In genomic region chrX:41258281-41258680, GRCh38 we compare ENCODE assay signal across 15 cellular contexts.
A peak's percentile ranks its signal among the peaks of the same experiment; 100 is the strongest.
DNase-seq lines count a peak whose midpoint lies in the region; ATAC-seq and TF ChIP-seq lines count a peak whose summit lies in the region.
"Had no signal": no experiment of that assay in that cellular context is flagged by ENCODE, and none has a peak within 500 bp of the region (broad histone marks: within the 10 kb centered on the region; RNA-seq: fewer than 3 reads in every experiment).

No MANE protein-coding gene starts in this region.

- H3K27ac ChIP-seq in upper lobe of right lung, result no peak overlapping the region
- H3K27ac ChIP-seq: BLaER1 treated with 17β-estradiol and CSF1 and Interleukin-3, amounts not matched to agents 10 nM and 100 nM; HL-60 had no signal

- H3K27ac Mint-ChIP-seq in activated CD8-positive, alpha-beta T cell treated with anti-CD3 and anti-CD28 coated beads for 36 hours, result no peak overlapping the region
- no peak overlapping the region for H3K27ac Mint-ChIP-seq in activated CD8-positive, alpha-beta T cell treated with anti-CD3 and anti-CD28 coated beads, Interleukin-2, amount 10 ng/mL, durations not matched to agents 7 days and 5 days

- peak; percentile 44 for DNase-seq in activated CD8-positive, alpha-beta T cell treated with anti-CD3 and anti-CD28 coated beads for 36 hours
- no peak for DNase-seq in activated CD8-positive, alpha-beta T cell treated with anti-CD3 and anti-CD28 coated beads, Interleukin-2, amount 10 ng/mL, durations not matched to agents 7 days and 5 days
- DNase-seq in iPS-NIHi7 (ENCODE audit: extremely low spot score), result peak; percentile 29
- DNase-seq in upper lobe of right lung, result no peak
- no peak for DNase-seq in activated CD8-positive, alpha-beta memory T cell treated with anti-CD3 and anti-CD28 coated beads, Interleukin-2, amount 50 U/mL, for 4 hours
- DNase-seq: 8988T; AML-193; CD4-positive, CD25-positive, alpha-beta regulatory T cell; DMS53 had no signal

- ATAC-seq in activated CD8-positive, alpha-beta T cell treated with anti-CD3 and anti-CD28 coated beads for 36 hours, result no peak
- no peak for ATAC-seq in activated CD8-positive, alpha-beta T cell treated with anti-CD3 and anti-CD28 coated beads, Interleukin-2, amount 10 ng/mL, durations not matched to agents 7 days and 5 days
- no peak for ATAC-seq in upper lobe of right lung
- no peak for ATAC-seq in HG02885 (IDR thresholded peaks at IDR 0.05; ENCODE audit: poor library complexity, unreplicated experiment)
- ATAC-seq: K562 had no signal

- H3K27me3 ChIP-seq in upper lobe of right lung, result no peaks in the 10 kb centered on the region

- no peaks in the 10 kb centered on the region for H3K36me3 Mint-ChIP-seq in activated CD8-positive, alpha-beta T cell treated with anti-CD3 and anti-CD28 coated beads for 36 hours (ENCODE audit: low read depth)
- H3K36me3 Mint-ChIP-seq in activated CD8-positive, alpha-beta T cell treated with anti-CD3 and anti-CD28 coated beads, Interleukin-2, amount 10 ng/mL, durations not matched to agents 7 days and 5 days (ENCODE audit: low read depth), result no peaks in the 10 kb centered on the region
- H3K36me3 Mint-ChIP-seq: CD4-positive, CD25-positive, alpha-beta regulatory T cell had no signal

- POLR2A ChIA-PET in activated CD8-positive, alpha-beta T cell treated with anti-CD3 and anti-CD28 coated beads for 36 hours (lab: Charles Lee), result no interaction called here
- POLR2A ChIA-PET in activated CD8-positive, alpha-beta T cell treated with anti-CD3 and anti-CD28 coated beads, Interleukin-2, amount 10 ng/mL, durations not matched to agents 7 days and 5 days (lab: Charles Lee), result no interaction called here

- no peaks in the 10 kb centered on the region for H3K9me3 Mint-ChIP-seq in activated CD8-positive, alpha-beta T cell treated with anti-CD3 and anti-CD28 coated beads for 36 hours
- no peaks in the 10 kb centered on the region for H3K9me3 Mint-ChIP-seq in activated CD8-positive, alpha-beta T cell treated with anti-CD3 and anti-CD28 coated beads, Interleukin-2, amount 10 ng/mL, durations not matched to agents 7 days and 5 days (ENCODE audit: insufficient read depth)

- peak; percentile 5; the same call in 1 of the 2 replicates for TF ChIP-seq RAD21 in Ishikawa (IDR thresholded peaks at IDR 0.05; ENCODE audit: low read depth)

- peaks cover 3% of the 10 kb centered on the region for H3K27me3 Mint-ChIP-seq in activated CD8-positive, alpha-beta T cell treated with anti-CD3 and anti-CD28 coated beads for 36 hours
- H3K27me3 Mint-ChIP-seq in activated CD8-positive, alpha-beta T cell treated with anti-CD3 and anti-CD28 coated beads, Interleukin-2, amount 10 ng/mL, durations not matched to agents 7 days and 5 days (ENCODE audit: low read depth), result no peaks in the 10 kb centered on the region

- TF ChIP-seq CTCF in activated CD8-positive, alpha-beta T cell treated with anti-CD3 and anti-CD28 coated beads for 36 hours (IDR thresholded peaks at IDR 0.05), result peak; percentile 21
- no peak for TF ChIP-seq CTCF in upper lobe of right lung (IDR thresholded peaks at IDR 0.05)

- H3K36me3 ChIP-seq in upper lobe of right lung, result no peaks in the 10 kb centered on the region
- H3K36me3 ChIP-seq: BLaER1 treated with 17β-estradiol and CSF1 and Interleukin-3, amounts not matched to agents 10 nM and 100 nM; HAP-1 had no signal

- peaks cover 3% of the 10 kb centered on the region for H3K4me1 Mint-ChIP-seq in activated CD8-positive, alpha-beta T cell treated with anti-CD3 and anti-CD28 coated beads for 36 hours (ENCODE audit: low read depth)
- H3K4me1 Mint-ChIP-seq in activated CD8-positive, alpha-beta T cell treated with anti-CD3 and anti-CD28 coated beads, Interleukin-2, amount 10 ng/mL, durations not matched to agents 7 days and 5 days (ENCODE audit: low read depth), result peaks cover 9% of the 10 kb centered on the region

- H3K9me3 ChIP-seq in upper lobe of right lung, result no peaks in the 10 kb centered on the region
- H3K9me3 ChIP-seq: HAP-1 had no signal

- intact Hi-C loops in activated CD8-positive, alpha-beta T cell treated with anti-CD3 and anti-CD28 coated beads for 36 hours (cut with micrococcal nuclease), result loop anchor here (10.0 kb wide), 1 partner anchor 73 kb away; no protein-coding TSS in a partner anchor
- intact Hi-C loops in upper lobe of right lung (cut with DNase I), result no loop called here

- H3K4me3 ChIP-seq in upper lobe of right lung, result no peak overlapping the region
- H3K4me3 ChIP-seq: BLaER1 treated with 17β-estradiol and CSF1 and Interleukin-3, amounts not matched to agents 10 nM and 100 nM; HAP-1; K562 had no signal

- TF ChIP-seq EP300 in Ishikawa (IDR thresholded peaks at IDR 0.05; ENCODE audit: borderline replicate concordance), result no peak

- H3K4me3 Mint-ChIP-seq in activated CD8-positive, alpha-beta T cell treated with anti-CD3 and anti-CD28 coated beads for 36 hours, result no peak overlapping the region
- H3K4me3 Mint-ChIP-seq in activated CD8-positive, alpha-beta T cell treated with anti-CD3 and anti-CD28 coated beads, Interleukin-2, amount 10 ng/mL, durations not matched to agents 7 days and 5 days, result no peak overlapping the region

- CTCF ChIA-PET in activated CD8-positive, alpha-beta T cell treated with anti-CD3 and anti-CD28 coated beads for 36 hours (lab: Charles Lee), result interaction anchor here (1.5 kb wide), 1 partner anchor 35 kb away, joined by 6 read pairs; no protein-coding TSS in a partner anchor
- CTCF ChIA-PET in activated CD8-positive, alpha-beta T cell treated with anti-CD3 and anti-CD28 coated beads, Interleukin-2, amount 10 ng/mL, durations not matched to agents 7 days and 5 days (lab: Charles Lee), result interaction anchor here (3.1 kb wide), 1 partner anchor 78 kb away, joined by 24 read pairs; no protein-coding TSS in a partner anchor

- H3K4me1 ChIP-seq in upper lobe of right lung, result no peaks in the 10 kb centered on the region

TF ChIP-seq in Ishikawa, 13 proteins besides CTCF, POLR2A, EP300 and RAD21:
- TF ChIP-seq YY1 (IDR thresholded peaks at IDR 0.05; ENCODE audit: low read depth) (no peak), REST (IDR thresholded peaks at IDR 0.05; ENCODE audit: low read depth) (no peak), USF1 (IDR thresholded peaks at IDR 0.05) (no peak), NFIC (IDR thresholded peaks at IDR 0.05) (no peak), TAF1 (IDR thresholded peaks at IDR 0.05; ENCODE audit: low read depth) (no peak), EGR1 (IDR thresholded peaks at IDR 0.05) (no peak), TCF12 (IDR thresholded peaks at IDR 0.05; ENCODE audit: low read depth) (no peak)
TF ChIP-seq in Ishikawa: peak in this region for 0.

Comparison
In these comparisons a context has a peak if more than half of its experiments do, and no peak if none do; other contexts are left out.
1. DNase-seq: peak in activated CD8-positive, alpha-beta T cell treated with anti-CD3 and anti-CD28 coated beads for 36 hours (single experiment) and iPS-NIHi7 (single experiment); none in activated CD8-positive, alpha-beta T cell treated with anti-CD3 and anti-CD28 coated beads, Interleukin-2, amount 10 ng/mL, durations not matched to agents 7 days and 5 days (single experiment), upper lobe of right lung (single experiment) and activated CD8-positive, alpha-beta memory T cell treated with anti-CD3 and anti-CD28 coated beads, Interleukin-2, amount 50 U/mL, for 4 hours (single experiment).